ENCODE assay signal across 14 cellular contexts in genomic region chr3:168559012-168559411, GRCh38.
"Had no signal": no experiment of that assay in that cellular context is flagged by ENCODE, and none has a peak within 500 bp of the region (broad histone marks: within the 10 kb centered on the region; RNA-seq: fewer than 3 reads in every experiment).

No MANE protein-coding gene starts in this region.

- H3K36me3 ChIP-seq: adrenal gland, thyroid gland had no signal

- H3K27ac ChIP-seq: adrenal gland, thyroid gland had no signal

- H3K4me1 ChIP-seq: adrenal gland, thyroid gland had no signal

- H3K4me1 Mint-ChIP-seq: activated T-helper 17 cell treated with anti-CD3 and anti-CD28 coated beads, Interleukin-2, amount 50 U/mL, for 72 hours had no signal

- DNase-seq: activated CD4-positive, alpha-beta T cell treated with anti-CD3 and anti-CD28 coated beads for 1 hour; activated CD4-positive, alpha-beta T cell treated with anti-CD3 and anti-CD28 coated beads, Interleukin-2, amount 50 U/mL, for 48 hours; activated naive CD4-positive, alpha-beta T cell treated with anti-CD3 and anti-CD28 coated beads, Interleukin-2, amount 50 U/mL, for 16 hours; adrenal gland; dermis blood vessel endothelial cell; effector memory CD8-positive, alpha-beta T cell; mesenchymal stem cell; posterior cingulate gyrus; retina; stimulated activated CD4-positive, alpha-beta T cell treated with anti-CD3 and anti-CD28 coated beads, Interleukin-12 subunit alpha, Interleukin-12 subunit beta, amount 100 ng/mL, for 4 hours; stimulated activated CD4-positive, alpha-beta T cell treated with anti-CD3 and anti-CD28 coated beads, Interleukin-2, amount 100 ng/mL, for 24 hours; thyroid gland had no signal

- ATAC-seq: activated T-helper 17 cell treated with anti-CD3 and anti-CD28 coated beads, Interleukin-2, amount 50 U/mL, for 72 hours; effector memory CD8-positive, alpha-beta T cell; natural killer cell treated with Interleukin-12 subunit alpha and Interleukin-12 subunit beta and Interleukin-15 and Interleukin-18, amount 100 ng/mL, for 72 hours had no signal

- H3K27ac Mint-ChIP-seq: activated T-helper 17 cell treated with anti-CD3 and anti-CD28 coated beads, Interleukin-2, amount 50 U/mL, for 72 hours; effector memory CD8-positive, alpha-beta T cell; natural killer cell treated with Interleukin-12 subunit alpha and Interleukin-12 subunit beta and Interleukin-15 and Interleukin-18, amount 100 ng/mL, for 72 hours had no signal

- H3K36me3 Mint-ChIP-seq: natural killer cell treated with Interleukin-12 subunit alpha and Interleukin-12 subunit beta and Interleukin-15 and Interleukin-18, amount 100 ng/mL, for 72 hours had no signal

- H3K9me3 Mint-ChIP-seq: activated T-helper 17 cell treated with anti-CD3 and anti-CD28 coated beads, Interleukin-2, amount 50 U/mL, for 72 hours had no signal

- H3K4me3 ChIP-seq: adrenal gland, thyroid gland had no signal

- H3K9me3 ChIP-seq: adrenal gland, thyroid gland had no signal

- H3K4me3 Mint-ChIP-seq: activated T-helper 17 cell treated with anti-CD3 and anti-CD28 coated beads, Interleukin-2, amount 50 U/mL, for 72 hours; effector memory CD8-positive, alpha-beta T cell; natural killer cell treated with Interleukin-12 subunit alpha and Interleukin-12 subunit beta and Interleukin-15 and Interleukin-18, amount 100 ng/mL, for 72 hours had no signal

- H3K27me3 ChIP-seq: adrenal gland, thyroid gland had no signal

- H3K27me3 Mint-ChIP-seq: activated T-helper 17 cell treated with anti-CD3 and anti-CD28 coated beads, Interleukin-2, amount 50 U/mL, for 72 hours; effector memory CD8-positive, alpha-beta T cell; natural killer cell treated with Interleukin-12 subunit alpha and Interleukin-12 subunit beta and Interleukin-15 and Interleukin-18, amount 100 ng/mL, for 72 hours had no signal
